ENCODE assay signal across 1 cellular context in genomic region chr12:75622492-75622891, GRCh38.
TF ChIP-seq lines count a peak whose summit lies in the region.

No MANE protein-coding gene starts in this region.

TF ChIP-seq in H1, 55 proteins besides CTCF, POLR2A, EP300 and RAD21:
- TF ChIP-seq SP4 (IDR thresholded peaks at IDR 0.05; ENCODE audit: low read length) (no peak), TEAD4 (IDR thresholded peaks at IDR 0.05; ENCODE audit: low read depth, low read length) (no peak), KDM1A (IDR thresholded peaks at IDR 0.05; ENCODE audit: borderline replicate concordance, low read length) (no peak), RXRA (IDR thresholded peaks at IDR 0.05; ENCODE audit: insufficient read depth, low read depth, low read length) (no peak), CBX8 (IDR thresholded peaks at IDR 0.05; ENCODE audit: borderline replicate concordance, low read depth, low read length) (no peak), SP1 (IDR thresholded peaks at IDR 0.05; ENCODE audit: low read depth, low read length) (no peak), NANOG (IDR thresholded peaks at IDR 0.05; ENCODE audit: insufficient read depth, low read depth, low read length, poor library complexity, severe bottlenecking) (no peak), HDAC2 (IDR thresholded peaks at IDR 0.05; ENCODE audit: borderline replicate concordance in 1 of 2, low read depth in 2 of 2, low read length in 2 of 2) (no peak), POLR2AphosphoS5 (IDR thresholded peaks at IDR 0.05; ENCODE audit: low read depth, low read length) (no peak), SRF (IDR thresholded peaks at IDR 0.05; ENCODE audit: low read depth, low read length) (no peak), CHD1 (IDR thresholded peaks at IDR 0.05; ENCODE audit: low read depth, low read length) (no peak), GTF2F1 (IDR thresholded peaks at IDR 0.05; ENCODE audit: borderline replicate concordance, low read depth, low read length) (no peak)
